8 cellular contexts compared by ENCODE assay signal in the genomic region with DNA sequence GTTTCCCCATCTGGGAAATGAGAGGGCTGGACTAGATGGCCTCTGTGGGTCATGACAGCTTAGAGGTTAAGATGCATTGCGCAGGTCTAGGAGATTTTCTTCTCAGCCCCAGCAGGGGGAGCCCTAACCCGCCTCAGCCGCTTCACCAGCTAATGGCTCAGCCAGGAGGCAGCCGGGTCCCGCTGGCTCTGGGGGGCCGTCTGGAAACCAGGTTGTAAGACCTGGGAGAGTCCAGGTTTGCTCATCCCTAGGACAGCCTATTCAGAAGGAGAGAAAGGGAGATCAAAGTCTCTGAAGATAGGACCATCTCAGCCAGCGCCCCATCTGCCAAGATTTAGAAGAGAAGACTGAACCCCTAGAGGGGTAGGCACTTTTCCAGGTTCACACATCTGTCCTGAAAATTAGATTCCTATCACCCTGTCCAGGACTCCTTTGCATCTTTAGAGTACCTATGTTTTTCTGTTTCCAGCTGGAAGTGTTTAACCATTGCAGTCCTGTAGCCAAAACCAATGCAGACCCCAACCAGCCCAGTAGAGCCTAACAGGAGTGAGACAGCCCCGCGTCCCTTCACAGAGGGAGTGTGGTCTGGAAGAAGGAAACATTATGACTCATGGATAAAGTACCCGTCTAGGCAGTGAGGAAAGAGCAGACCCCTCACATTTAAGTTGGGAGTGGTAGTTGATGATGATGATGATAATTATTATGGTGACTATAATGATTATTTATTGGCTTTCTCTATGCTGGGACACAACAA. TPM values are rescaled to one million over a fixed set of nuclear protein-coding genes. Genes with fewer than 3 reads are reported as not detected.
DNase-seq lines count a peak whose midpoint lies in the region; ATAC-seq and TF ChIP-seq lines count a peak whose summit lies in the region.

No MANE protein-coding gene starts in this region.

- no peaks in the 10 kb centered on the region for H3K36me3 ChIP-seq in colonic mucosa
- H3K36me3 ChIP-seq in liver (ENCODE audit: control insufficient read depth in 4 of 4, insufficient read depth in 3 of 4, low read depth in 1 of 4, low read length in 3 of 4) = no peaks in the 10 kb centered on the region

- H3K4me3 ChIP-seq in colonic mucosa (no peak overlapping the region), liver (ENCODE audit: low read depth in 1 of 3, low read length in 3 of 3) (no peak overlapping the region)

- H3K4me1 ChIP-seq in colonic mucosa = peaks cover 5% of the 10 kb centered on the region
- peaks cover 0 to 6% (median 4%) of the 10 kb centered on the region in 4 donors for H3K4me1 ChIP-seq in liver (ENCODE audit: control insufficient read depth in 4 of 4, insufficient read depth in 4 of 4, low read length in 3 of 4)

- H3K27me3 ChIP-seq in colonic mucosa (no peaks in the 10 kb centered on the region), liver (ENCODE audit: control insufficient read depth in 4 of 4, insufficient read depth in 4 of 4, low read length in 3 of 4) (no peaks in the 10 kb centered on the region)

- H3K27ac ChIP-seq in colonic mucosa (no peak overlapping the region), liver (ENCODE audit: low read depth in 1 of 2, low read length in 2 of 2) (no peak overlapping the region)

- peak; percentile 78 for TF ChIP-seq CTCF in colonic mucosa (IDR thresholded peaks at IDR 0.05)
- peak; percentile 83 for TF ChIP-seq CTCF in liver (IDR thresholded peaks at IDR 0.05; ENCODE audit: low read depth, low read length, missing input control)

- H3K9me3 ChIP-seq in colonic mucosa = no peaks in the 10 kb centered on the region
- H3K9me3 ChIP-seq in liver (ENCODE audit: control insufficient read depth in 4 of 4, low read length in 3 of 4) = no peaks in the 10 kb centered on the region

- intact Hi-C loops in colonic mucosa (cut with DNase I) = loop anchor here (1.0 to 5.0 kb wide), 2 partner anchors 63 to 81 kb away; no protein-coding TSS in a partner anchor

- ATAC-seq in GM19035 (IDR thresholded peaks at IDR 0.05; ENCODE audit: unreplicated experiment) (peak; percentile 64), HG03280 (IDR thresholded peaks at IDR 0.05; ENCODE audit: unreplicated experiment) (peak; percentile 70)

- TF ChIP-seq RAD21 in liver (IDR thresholded peaks at IDR 0.05) = peak; percentile 91

- H3K9ac ChIP-seq in colonic mucosa (ENCODE audit: low read depth in 2 of 2, low read length in 2 of 2) (no peak overlapping the region), liver (ENCODE audit: low read depth in 1 of 2, low read length in 2 of 2) (no peak overlapping the region)

- DNase-seq in AML-193 (lab: John Stamatoyannopoulos, UW) (peak; percentile 69 to 74), NCI-H460 (ENCODE audit: extremely low read depth, low read depth) (peak; percentile 76), colonic mucosa (peak; percentile 79)
- peak; percentile 75 for DNase-seq in activated CD4-positive, alpha-beta T cell treated with anti-CD3 and anti-CD28 coated beads for 4 hours
- peak; percentile 41 to 74 (median 59) for DNase-seq in stimulated activated CD4-positive, alpha-beta T cell treated with anti-CD3 and anti-CD28 coated beads, TNF-alpha, amount 100 ng/mL, for 1 hour (ENCODE audit: low read depth in 3 of 3, low spot score in 1 of 3)

- WGBS in liver = 30% methylated on average over 10 of the region's 10 CpGs

TF ChIP-seq in liver, 16 proteins besides CTCF, POLR2A, EP300 and RAD21:
- TF ChIP-seq, protein P1, sequence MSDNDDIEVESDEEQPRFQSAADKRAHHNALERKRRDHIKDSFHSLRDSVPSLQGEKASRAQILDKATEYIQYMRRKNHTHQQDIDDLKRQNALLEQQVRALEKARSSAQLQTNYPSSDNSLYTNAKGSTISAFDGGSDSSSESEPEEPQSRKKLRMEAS (IDR thresholded peaks at IDR 0.05) = no peak
- TF ChIP-seq HNF4A (conservative IDR thresholded peaks at IDR 0.05) = peak in 1 of 2 donors; percentile 53
- TF ChIP-seq RXRA (IDR thresholded peaks at IDR 0.05) = peak; percentile 36 to 49
- TF ChIP-seq NR2F2 (IDR thresholded peaks at IDR 0.05) = peak; percentile 84

RNA-seq across cellular contexts. Expression of a gene that starts 27.5 kb away (rescaled TPM):
- total RNA-seq in NCI-H460 (2014; rRNA removed; shearing (Covaris generic)) = 0.29 and 0.45 TPM in 2 replicates
- polyA plus RNA-seq in NCI-H460 (2014; cell fraction: nucleus; rRNA removed) = not detected in 2 replicates
- total RNA-seq in colonic mucosa (100 to 1,000 TPM; 107 to 258 TPM), liver (100 to 1,000 TPM in 1 of 2 donors, 10 to 100 TPM in 1; 96.6 to 116 TPM)
- 100 to 1,000 TPM; 104 to 269 TPM for polyA plus RNA-seq in liver

Comparison
In these comparisons a context has a peak if more than half of its experiments do, and no peak if none do; other contexts are left out.
1. RNA of a gene that starts 27.5 kb away (total RNA-seq): 107 to 258 TPM in colonic mucosa and 96.6 to 116 TPM in liver; 0.29 to 0.45 TPM in NCI-H460; every median in the first group is over 10 times any median in the second.
2. Peak in every context shown above with its lines, with median percentiles within 50 percentile points of each other: DNase-seq.